In the genomic region with DNA sequence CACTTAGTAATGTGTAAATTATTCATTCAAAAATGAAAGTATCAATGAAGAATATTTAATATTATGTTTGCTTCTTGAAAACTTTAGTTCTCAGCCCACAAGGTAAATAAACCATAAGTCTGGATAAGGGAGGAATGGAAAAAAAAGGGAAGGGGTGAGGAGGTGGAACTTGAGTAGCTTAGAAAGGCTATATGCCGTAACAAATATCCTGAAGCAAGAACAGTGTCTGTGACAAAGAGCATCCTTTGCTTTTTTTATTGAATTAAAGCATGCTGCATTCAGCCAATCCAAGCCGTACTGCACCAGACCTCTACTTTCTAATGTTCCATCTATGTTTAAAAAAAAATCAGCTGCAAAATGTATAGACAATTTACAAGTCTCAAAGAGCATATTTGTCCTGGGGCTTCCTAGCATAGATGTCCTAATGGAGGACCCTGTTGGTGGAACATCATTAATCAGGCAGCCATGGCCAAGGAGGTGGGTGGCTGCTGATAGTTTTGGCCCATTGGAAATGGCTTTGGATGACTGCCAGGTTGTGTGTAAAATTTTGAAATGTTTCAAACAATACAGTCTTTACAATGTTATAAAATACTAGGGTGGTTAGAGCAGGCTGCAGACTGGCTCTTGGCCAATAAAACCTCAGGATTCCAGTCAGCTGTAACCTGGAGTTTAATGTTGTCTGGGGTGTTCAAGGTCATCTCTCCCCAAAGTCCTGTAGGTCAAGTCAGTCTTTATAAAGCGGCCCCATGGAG, we compare ENCODE assay signal across 16 cellular contexts.
DNase-seq lines count a peak whose midpoint lies in the region; ATAC-seq and TF ChIP-seq lines count a peak whose summit lies in the region.
"Had no signal": no experiment of that assay in that cellular context is flagged by ENCODE, and none has a peak within 500 bp of the region (broad histone marks: within the 10 kb centered on the region; RNA-seq: fewer than 3 reads in every experiment).

No MANE protein-coding gene starts in this region.

- H3K27ac ChIP-seq in psoas muscle (no peak overlapping the region), vagina (no peak overlapping the region)

- TF ChIP-seq CTCF in psoas muscle (IDR thresholded peaks at IDR 0.05) (no peak), vagina (IDR thresholded peaks at IDR 0.05) (no peak)

- H3K36me3 ChIP-seq in psoas muscle (ENCODE audit: insufficient read depth in 1 of 2, low read depth in 1 of 2) (no peaks in the 10 kb centered on the region), vagina (no peaks in the 10 kb centered on the region)

- WGBS in psoas muscle, 3 donors: 71 to 73% (median 72%) methylated on average over 3 of the region's 3 CpGs

- no peaks in the 10 kb centered on the region for H3K9me3 ChIP-seq in psoas muscle
- no peaks in the 10 kb centered on the region for H3K9me3 ChIP-seq in vagina

- DNase-seq in DMS79 (lab: John Stamatoyannopoulos, UW): peak; percentile 57
- peak; percentile 78 for DNase-seq in NCI-H1105 treated with DMSO at 0.1 percent for 48 hours (lab: John Stamatoyannopoulos, UW)
- DNase-seq in RPMI7951 (ENCODE audit: low read depth): peak; percentile 39
- DNase-seq in left colon: peak in 1 of 2 donors; percentile 9
- no peak for DNase-seq in psoas muscle
- DNase-seq in DMS 273 (lab: John Stamatoyannopoulos, UW; ENCODE audit: unreplicated experiment): no peak
- no peak for DNase-seq in vagina (ENCODE audit: extremely low spot score in 2 of 2)
- DNase-seq: activated CD4-positive, alpha-beta T cell treated with anti-CD3 and anti-CD28 coated beads, Interleukin-2, amount 10 ng/mL, durations not matched to agents 7 days and 5 days; activated T-cell treated with anti-CD3 and anti-CD28 coated beads for 4 hours; Calu3; KG1; left ventricle myocardium superior; NCI-H2029 treated with DMSO at 0.1 percent for 48 hours; posterior cingulate gyrus had no signal

- no peaks in the 10 kb centered on the region for H3K27me3 ChIP-seq in psoas muscle (ENCODE audit: insufficient read depth in 3 of 3, low read length in 2 of 3)
- H3K27me3 ChIP-seq in vagina: no peaks in the 10 kb centered on the region

- TF ChIP-seq POLR2A in vagina (IDR thresholded peaks at IDR 0.05): no peak

- H3K4me3 ChIP-seq in psoas muscle (no peak overlapping the region), vagina (no peak overlapping the region)

- H3K4me1 ChIP-seq in psoas muscle: no peaks in the 10 kb centered on the region
- no peaks in the 10 kb centered on the region for H3K4me1 ChIP-seq in vagina

- ATAC-seq in left colon: peak; percentile 70
- ATAC-seq in HG03025 (IDR thresholded peaks at IDR 0.05; ENCODE audit: low FRiP score, unreplicated experiment): no peak
- ATAC-seq in psoas muscle: no peak
- ATAC-seq: activated naive CD4-positive, alpha-beta T cell treated with anti-CD3 and anti-CD28 coated beads, Interleukin-2, amount 50 U/mL, for 72 hours; left ventricle myocardium superior had no signal

- intact Hi-C loops in left colon (cut with DNase I, micrococcal nuclease) (no loop called here), psoas muscle (cut with DNase I) (no loop called here), vagina (cut with DNase I) (no loop called here)

Comparison
In these comparisons a context has a peak if more than half of its experiments do, and no peak if none do; other contexts are left out.
1. DNase-seq: peak in DMS79 (single experiment), NCI-H1105 treated with DMSO at 0.1 percent for 48 hours (single experiment) and RPMI7951 (single experiment); none in psoas muscle (0 of 2), DMS 273 (single experiment) and vagina (0 of 2).